ENCODE assay signal across 34 cellular contexts in genomic region chr5:4909086-4909485, GRCh38.
"Had no signal": no experiment of that assay in that cellular context is flagged by ENCODE, and none has a peak within 500 bp of the region (broad histone marks: within the 10 kb centered on the region; RNA-seq: fewer than 3 reads in every experiment).

No MANE protein-coding gene starts in this region.

- H3K4me1 ChIP-seq: adrenal gland, ascending aorta, body of pancreas, breast epithelium had no signal

- H3K36me3 ChIP-seq: adrenal gland, ascending aorta, brain microvascular endothelial cell, breast epithelium, cardiac muscle cell had no signal

- H3K27ac ChIP-seq: adrenal gland, ascending aorta, body of pancreas, brain microvascular endothelial cell, breast epithelium, cardiac muscle cell had no signal

- H3K4me3 ChIP-seq: adrenal gland, ascending aorta, body of pancreas, breast epithelium, cardiac muscle cell had no signal

- H3K27me3 ChIP-seq: adrenal gland, ascending aorta, body of pancreas, brain microvascular endothelial cell, breast epithelium, cardiac muscle cell had no signal

- ATAC-seq: activated naive CD4-positive, alpha-beta T cell treated with anti-CD3 and anti-CD28 coated beads, Interleukin-2, amount 50 U/mL, for 72 hours; activated naive CD8-positive, alpha-beta T cell treated with anti-CD3 and anti-CD28 coated beads, Interleukin-2, amount 50 U/mL, for 24 hours; activated T-cell treated with anti-CD3 and anti-CD28 coated beads, Interleukin-2, amount 50 U/mL, for 4 hours; activated T-cell treated with anti-CD3 and anti-CD28 coated beads, Interleukin-2, amount 50 U/mL, for 72 hours; activated T-helper 17 cell treated with anti-CD3 and anti-CD28 coated beads, Interleukin-2, amount 50 U/mL, for 72 hours; body of pancreas had no signal

- DNase-seq: activated effector memory CD4-positive, alpha-beta T cell treated with anti-CD3 and anti-CD28 coated beads, Interleukin-2, amount 50 U/mL, for 16 hours; activated effector memory CD4-positive, alpha-beta T cell treated with Interleukin-2 at 50 U/mL for 16 hours; activated gamma-delta T cell; activated gamma-delta T cell treated with Interleukin-2 at 50 U/mL for 16 hours; activated naive CD4-positive, alpha-beta T cell; activated naive CD4-positive, alpha-beta T cell treated with anti-CD3 and anti-CD28 coated beads for 36 hours; activated naive CD4-positive, alpha-beta T cell treated with anti-CD3 and anti-CD28 coated beads, Interleukin-2, amount 10 ng/mL, durations not matched to agents 7 days and 5 days; activated naive CD4-positive, alpha-beta T cell treated with anti-CD3 and anti-CD28 coated beads, Interleukin-2, amount 50 U/mL, for 16 hours; activated naive CD4-positive, alpha-beta T cell treated with Interleukin-2 at 50 U/mL for 16 hours; activated naive CD8-positive, alpha-beta T cell treated with anti-CD3 and anti-CD28 coated beads for 36 hours; activated naive CD8-positive, alpha-beta T cell treated with anti-CD3 and anti-CD28 coated beads, Interleukin-2, amount 10 ng/mL, durations not matched to agents 7 days and 5 days; activated naive CD8-positive, alpha-beta T cell treated with anti-CD3 and anti-CD28 coated beads, Interleukin-2, amount 50 U/mL, for 24 hours; activated T-cell treated with anti-CD3 and anti-CD28 coated beads, Interleukin-2, amount 50 U/mL, for 1 hour; activated T-cell treated with anti-CD3 and anti-CD28 coated beads, Interleukin-2, amount 50 U/mL, for 24 hours; activated T-cell treated with anti-CD3 and anti-CD28 coated beads, Interleukin-2, amount 50 U/mL, for 4 hours; activated T-cell treated with anti-CD3 and anti-CD28 coated beads, Interleukin-2, amount 50 U/mL, for 48 hours; activated T-cell treated with anti-CD3 and anti-CD28 coated beads, Interleukin-2, amount 50 U/mL, for 72 hours; adrenal gland; amniotic stem cell; amygdala; anterior cingulate cortex; aorta; body of pancreas; brain microvascular endothelial cell; caudate nucleus; central memory CD4-positive, alpha-beta T cell; cerebellar nuclear complex had no signal

- H3K9me3 ChIP-seq: adrenal gland, ascending aorta, body of pancreas, breast epithelium had no signal

- FAIRE-seq: astrocyte, bronchial epithelial cell had no signal
